Comparison of ENCODE assay signal across 1 cellular context in genomic region chr14:81234268-81234667, GRCh38.
A peak's percentile ranks its signal among the peaks of the same experiment; 100 is the strongest.
TF ChIP-seq lines count a peak whose summit lies in the region.

No MANE protein-coding gene starts in this region.

TF ChIP-seq in K562, 482 proteins besides CTCF, POLR2A, EP300 and RAD21:
- TF ChIP-seq NFIC (IDR thresholded peaks at IDR 0.05) (peak; percentile 48), ARID4B (CRISPR knock-in tag; IDR thresholded peaks at IDR 0.05) (no peak), ZNF12 (CRISPR knock-in tag; IDR thresholded peaks at IDR 0.05) (no peak), MITF (IDR thresholded peaks at IDR 0.05) (no peak), GATAD2B (IDR thresholded peaks at IDR 0.05; ENCODE audit: borderline replicate concordance) (no peak), DPF2 (IDR thresholded peaks at IDR 0.05) (no peak), ATF7 (IDR thresholded peaks at IDR 0.05) (no peak), TAF9B (IDR thresholded peaks at IDR 0.05; ENCODE audit: partially characterized antibody) (no peak)
